In the genomic region with DNA sequence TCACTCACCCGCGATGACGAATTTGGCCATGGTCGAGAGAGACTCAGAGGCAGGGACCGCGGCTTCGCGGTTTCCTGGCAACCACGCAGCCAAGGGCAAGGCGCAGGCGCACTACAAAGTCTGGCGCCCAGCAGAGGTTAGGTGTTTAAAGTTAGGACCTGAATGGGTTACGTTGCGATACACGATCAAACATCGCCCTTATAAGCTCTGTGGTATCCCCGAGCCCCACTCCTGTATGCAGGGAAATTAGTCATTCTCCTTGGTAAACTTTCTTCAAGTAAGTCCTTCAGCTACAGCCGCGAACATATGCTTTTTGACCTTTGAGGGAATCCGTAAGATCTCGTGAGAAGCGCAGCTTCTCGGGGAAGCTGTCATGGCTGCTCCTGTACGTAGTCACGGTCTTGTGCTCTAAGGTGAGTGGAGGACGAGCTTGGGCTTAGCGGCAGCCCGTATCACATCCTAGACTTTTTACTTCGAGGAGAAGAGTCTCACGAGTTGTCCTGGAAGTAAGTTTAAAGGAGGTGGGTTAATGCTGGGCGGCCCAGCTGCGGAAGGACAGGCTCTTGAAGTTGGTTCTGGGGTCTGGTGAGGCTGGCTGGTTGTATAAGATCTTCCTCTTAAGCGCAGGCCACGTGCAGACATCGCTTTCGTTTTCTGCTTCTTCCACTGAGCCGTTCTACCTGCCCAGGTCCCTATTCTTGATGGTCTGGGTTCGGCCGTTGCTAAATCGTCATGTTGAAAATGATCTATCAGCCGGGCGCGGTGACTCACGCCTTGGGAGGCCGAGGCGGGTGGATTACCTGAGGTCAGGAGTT, we compare ENCODE assay signal across 8 cellular contexts. TPM values are rescaled to one million over a fixed set of nuclear protein-coding genes. Genes with fewer than 3 reads are reported as not detected.
DNase-seq lines count a peak whose midpoint lies in the region; TF ChIP-seq lines count a peak whose summit lies in the region.

A gene (plus strand): TSS at position 365 of the 815 bp plus-strand sequence. CDS start 1,088 bp downstream, outside the sequence.
A gene (minus strand): TSS at position 87 of the 815 bp plus-strand sequence. CDS start 57 bp downstream, at position 30.

- H3K4me1 Mint-ChIP-seq in HFFc6 (ENCODE audit: low read depth) = peaks cover 31% of the 10 kb centered on the region
- peaks cover 40% of the 10 kb centered on the region for H3K4me1 Mint-ChIP-seq in activated naive CD4-positive, alpha-beta T cell treated with anti-CD3 and anti-CD28 coated beads, Interleukin-2, amount 50 U/mL, for 24 hours

- DNase-seq in GM04503 (ENCODE audit: low read depth) = peak; percentile 89
- DNase-seq in HFFc6 = peak; percentile 94
- DNase-seq in NAMALWA (ENCODE audit: low spot score) = peak; percentile 95
- peak; percentile 91 for DNase-seq in SK-N-DZ (ENCODE audit: low spot score)
- peak; percentile 93 for DNase-seq in glomerular visceral epithelial cell (ENCODE audit: extremely low spot score)
- DNase-seq in occipital lobe (lab: John Stamatoyannopoulos, UW) = peak; percentile 86

- peak within 1 kb of the TSS; percentile 98 for H3K4me3 Mint-ChIP-seq in HFFc6
- peak within 1 kb of the TSS; percentile 93 for H3K4me3 Mint-ChIP-seq in activated naive CD4-positive, alpha-beta T cell treated with anti-CD3 and anti-CD28 coated beads, Interleukin-2, amount 50 U/mL, for 24 hours

- no peak for TF ChIP-seq CTCF in HFFc6 (IDR thresholded peaks at IDR 0.05)

- H3K27me3 Mint-ChIP-seq in HFFc6 (ENCODE audit: insufficient read depth) = no peaks in the 10 kb centered on the region; the same call in none of the 2 replicates
- no peaks in the 10 kb centered on the region for H3K27me3 Mint-ChIP-seq in activated naive CD4-positive, alpha-beta T cell treated with anti-CD3 and anti-CD28 coated beads, Interleukin-2, amount 50 U/mL, for 24 hours

- H3K36me3 Mint-ChIP-seq in HFFc6 (ENCODE audit: low read depth) = peaks cover 10% of the 10 kb centered on the region; the same call in 1 of the 2 replicates
- peaks cover 13% of the 10 kb centered on the region for H3K36me3 Mint-ChIP-seq in activated naive CD4-positive, alpha-beta T cell treated with anti-CD3 and anti-CD28 coated beads, Interleukin-2, amount 50 U/mL, for 24 hours

- no peaks in the 10 kb centered on the region for H3K9me3 Mint-ChIP-seq in HFFc6
- no peaks in the 10 kb centered on the region for H3K9me3 Mint-ChIP-seq in activated naive CD4-positive, alpha-beta T cell treated with anti-CD3 and anti-CD28 coated beads, Interleukin-2, amount 50 U/mL, for 24 hours

- peak within 1 kb of the TSS; percentile 78 for H3K27ac ChIP-seq in temporal lobe (ENCODE audit: low read depth, low read length)

- peak within 1 kb of the TSS; percentile 100 for H3K27ac Mint-ChIP-seq in HFFc6
- H3K27ac Mint-ChIP-seq in activated naive CD4-positive, alpha-beta T cell treated with anti-CD3 and anti-CD28 coated beads, Interleukin-2, amount 50 U/mL, for 24 hours = peak within 1 kb of the TSS; percentile 99

RNA-seq across cellular contexts. Expression of the first gene that starts in this region (rescaled TPM):
- total RNA-seq in HFFc6 (2021; fragmentation: NEBNext Ultra II Directional; extraction: Animal tissue kit (Norgen Biotek cat#: 25700)) = 10 to 100 TPM; 20.3 to 27.2 (median 25.4) TPM
- 30.1 and 39.1 TPM in 2 replicates for polyA plus RNA-seq in SK-N-DZ (2014; cell fraction: cytosol; rRNA removed)
- polyA plus RNA-seq in SK-N-DZ (2014; cell fraction: nucleus; rRNA removed) = 29.2 and 34.9 TPM in 2 replicates
- 44.6 TPM for total RNA-seq in occipital lobe
- total RNA-seq in temporal lobe = 40.6 TPM

RNA-seq across cellular contexts. Expression of the second gene that starts in this region (rescaled TPM):
- under 1 TPM in 5 of 6 experiments, not detected in 1; 0.07 to 0.68 (median 0.46) TPM for total RNA-seq in HFFc6 (2021; fragmentation: NEBNext Ultra II Directional; extraction: Animal tissue kit (Norgen Biotek cat#: 25700))
- 1.1 and 2.3 TPM in 2 replicates for polyA plus RNA-seq in SK-N-DZ (2014; cell fraction: cytosol; rRNA removed)
- polyA plus RNA-seq in SK-N-DZ (2014; cell fraction: nucleus; rRNA removed) = 2.0 and 2.1 TPM in 2 replicates
- total RNA-seq in occipital lobe (2.5 TPM), temporal lobe (3.4 TPM)

Comparison
In these comparisons a context has a peak if more than half of its experiments do, and no peak if none do; other contexts are left out.
1. Peak in every context shown above with its lines: DNase-seq and H3K27ac ChIP-seq.